Comparison of ENCODE assay signal across 8 cellular contexts in genomic region chr13:46679369-46680180, GRCh38.
DNase-seq lines count a peak whose midpoint lies in the region; ATAC-seq and TF ChIP-seq lines count a peak whose summit lies in the region.

No MANE protein-coding gene starts in this region.

- intact Hi-C loops in right lobe of liver (cut with DNase I), result no loop called here

- peak overlapping the region; percentile 80 to 92 (median 86) for H3K27ac ChIP-seq in right lobe of liver
- peak overlapping the region; percentile 52 for H3K27ac ChIP-seq in urinary bladder (ENCODE audit: low read depth)

- DNase-seq in Daoy (ENCODE audit: low read depth), result peak; percentile 36
- DNase-seq in amniotic stem cell (lab: John Stamatoyannopoulos, UW), result peak; percentile 52
- DNase-seq in right lobe of liver, result peak in 2 of 3 donors; percentile 55 to 68
- no peak for DNase-seq in HuH-7 (ENCODE audit: low spot score)
- no peak for DNase-seq in NCI-H1417 (lab: John Stamatoyannopoulos, UW)

- no peaks in the 10 kb centered on the region for H3K9me3 ChIP-seq in right lobe of liver

- H3K4me3 ChIP-seq in right lobe of liver (peak overlapping the region; percentile 2 to 39 (median 12)), urinary bladder (ENCODE audit: low read depth, low read length) (peak overlapping the region; percentile 16)

- H3K36me3 ChIP-seq in right lobe of liver (no peaks in the 10 kb centered on the region), urinary bladder (ENCODE audit: insufficient read depth) (no peaks in the 10 kb centered on the region)

- H3K4me1 ChIP-seq in right lobe of liver, result peaks cover 0 to 74% (median 19%) of the 10 kb centered on the region in 4 donors
- peaks cover under 1% of the 10 kb centered on the region for H3K4me1 ChIP-seq in urinary bladder (ENCODE audit: insufficient read depth)

- TF ChIP-seq POLR2A in right lobe of liver (IDR thresholded peaks at IDR 0.05), result peak; percentile 68

- H3K27me3 ChIP-seq in right lobe of liver, result no peaks in the 10 kb centered on the region

- peak in 1 of 4 donors; percentile 21 for TF ChIP-seq CTCF in right lobe of liver (IDR thresholded peaks at IDR 0.05)

- ATAC-seq in GM19395 (IDR thresholded peaks at IDR 0.05; ENCODE audit: unreplicated experiment) (peak; percentile 93), HG03432 (IDR thresholded peaks at IDR 0.05; ENCODE audit: unreplicated experiment) (peak; percentile 89), right lobe of liver (peak; percentile 72 to 88 (median 75))

- WGBS in right lobe of liver (ENCODE audit: insufficient coverage, low coverage, low lambda C conversion rate, missing lambda C conversion rate), result 5% methylated on average over 12 of the region's 12 CpGs
- WGBS in urinary bladder, result 35% methylated on average over 12 of the region's 12 CpGs

Comparison
In these comparisons a context has a peak if more than half of its experiments do, and no peak if none do; other contexts are left out.
1. DNase-seq: peak in Daoy (single experiment), amniotic stem cell (single experiment) and right lobe of liver (2 of 3); none in HuH-7 (single experiment) and NCI-H1417 (0 of 3).
2. Peak in every context shown above with its lines, with median percentiles within 50 percentile points of each other: ATAC-seq.